ENCODE assay signal across 33 cellular contexts in the genomic region with DNA sequence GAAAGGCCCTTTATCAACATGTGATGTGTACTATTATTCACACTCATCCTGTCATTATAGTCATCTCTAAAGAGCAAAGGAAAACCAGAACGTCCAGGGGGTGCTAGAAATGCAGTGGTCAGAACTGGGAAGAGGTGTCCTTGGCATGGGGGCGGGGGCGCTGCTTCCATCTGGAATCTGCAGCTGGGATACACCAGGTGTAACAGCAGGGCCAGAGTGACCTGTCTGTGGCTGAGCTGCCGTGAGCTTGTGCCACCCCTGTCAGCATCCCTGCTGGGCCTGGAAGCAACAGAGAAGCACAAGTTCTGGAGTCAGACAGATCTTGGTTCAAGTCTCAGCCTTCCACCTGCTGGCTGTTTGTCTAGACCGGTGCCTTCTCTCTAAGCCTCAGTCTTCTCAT.
"Had no signal": no experiment of that assay in that cellular context is flagged by ENCODE, and none has a peak within 500 bp of the region (broad histone marks: within the 10 kb centered on the region; RNA-seq: fewer than 3 reads in every experiment).

No MANE protein-coding gene starts in this region.

- H3K4me3 ChIP-seq: adrenal gland, ascending aorta, body of pancreas, breast epithelium, cardiac muscle cell had no signal

- H3K9me3 ChIP-seq: adrenal gland, ascending aorta, body of pancreas, breast epithelium had no signal

- ATAC-seq: activated naive CD4-positive, alpha-beta T cell treated with anti-CD3 and anti-CD28 coated beads, Interleukin-2, amount 50 U/mL, for 72 hours; activated naive CD8-positive, alpha-beta T cell treated with anti-CD3 and anti-CD28 coated beads, Interleukin-2, amount 50 U/mL, for 24 hours; activated T-cell treated with anti-CD3 and anti-CD28 coated beads, Interleukin-2, amount 50 U/mL, for 4 hours; activated T-cell treated with anti-CD3 and anti-CD28 coated beads, Interleukin-2, amount 50 U/mL, for 72 hours; activated T-helper 17 cell treated with anti-CD3 and anti-CD28 coated beads, Interleukin-2, amount 50 U/mL, for 72 hours; body of pancreas had no signal

- DNase-seq: activated effector memory CD4-positive, alpha-beta T cell treated with anti-CD3 and anti-CD28 coated beads, Interleukin-2, amount 50 U/mL, for 16 hours; activated effector memory CD4-positive, alpha-beta T cell treated with Interleukin-2 at 50 U/mL for 16 hours; activated gamma-delta T cell; activated gamma-delta T cell treated with Interleukin-2 at 50 U/mL for 16 hours; activated naive CD4-positive, alpha-beta T cell; activated naive CD4-positive, alpha-beta T cell treated with anti-CD3 and anti-CD28 coated beads for 36 hours; activated naive CD4-positive, alpha-beta T cell treated with anti-CD3 and anti-CD28 coated beads, Interleukin-2, amount 10 ng/mL, durations not matched to agents 7 days and 5 days; activated naive CD4-positive, alpha-beta T cell treated with anti-CD3 and anti-CD28 coated beads, Interleukin-2, amount 50 U/mL, for 16 hours; activated naive CD4-positive, alpha-beta T cell treated with Interleukin-2 at 50 U/mL for 16 hours; activated naive CD8-positive, alpha-beta T cell treated with anti-CD3 and anti-CD28 coated beads for 36 hours; activated naive CD8-positive, alpha-beta T cell treated with anti-CD3 and anti-CD28 coated beads, Interleukin-2, amount 10 ng/mL, durations not matched to agents 7 days and 5 days; activated naive CD8-positive, alpha-beta T cell treated with anti-CD3 and anti-CD28 coated beads, Interleukin-2, amount 50 U/mL, for 24 hours; activated T-cell treated with anti-CD3 and anti-CD28 coated beads, Interleukin-2, amount 50 U/mL, for 1 hour; activated T-cell treated with anti-CD3 and anti-CD28 coated beads, Interleukin-2, amount 50 U/mL, for 24 hours; activated T-cell treated with anti-CD3 and anti-CD28 coated beads, Interleukin-2, amount 50 U/mL, for 4 hours; activated T-cell treated with anti-CD3 and anti-CD28 coated beads, Interleukin-2, amount 50 U/mL, for 48 hours; activated T-cell treated with anti-CD3 and anti-CD28 coated beads, Interleukin-2, amount 50 U/mL, for 72 hours; adrenal gland; amniotic stem cell; amygdala; anterior cingulate cortex; aorta; body of pancreas; brain microvascular endothelial cell; caudate nucleus; central memory CD4-positive, alpha-beta T cell; cerebellar nuclear complex had no signal

- FAIRE-seq: astrocyte had no signal

- H3K36me3 ChIP-seq: adrenal gland, ascending aorta, brain microvascular endothelial cell, breast epithelium, cardiac muscle cell had no signal

- H3K27ac ChIP-seq: adrenal gland, ascending aorta, body of pancreas, brain microvascular endothelial cell, breast epithelium, cardiac muscle cell had no signal

- H3K4me1 ChIP-seq: adrenal gland, ascending aorta, body of pancreas, breast epithelium had no signal

- H3K27me3 ChIP-seq: adrenal gland, ascending aorta, brain microvascular endothelial cell, cardiac muscle cell had no signal
